37 cellular contexts compared by ENCODE assay signal in the genomic region with DNA sequence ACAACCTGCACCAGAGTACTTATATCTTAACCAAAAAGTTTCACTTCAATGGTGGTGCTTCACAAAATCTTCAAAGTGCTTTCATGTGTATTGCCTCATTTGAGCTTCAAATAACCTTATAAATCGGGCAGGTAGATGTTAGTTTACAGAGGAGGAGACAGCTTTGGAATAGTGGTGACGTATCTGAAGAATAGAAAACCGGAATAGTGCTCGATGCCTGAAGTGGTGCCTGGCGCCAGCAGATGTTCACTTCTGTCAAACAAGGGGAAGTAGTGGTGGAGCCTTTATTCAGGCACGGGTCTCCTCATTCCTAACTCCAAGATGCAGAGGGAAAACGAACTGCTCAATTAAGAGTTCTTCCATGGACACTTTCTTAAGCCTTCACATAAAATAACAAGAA.
"Had no signal": no experiment of that assay in that cellular context is flagged by ENCODE, and none has a peak within 500 bp of the region (broad histone marks: within the 10 kb centered on the region; RNA-seq: fewer than 3 reads in every experiment).

No MANE protein-coding gene starts in this region.

- H3K27ac ChIP-seq: ascending aorta, cardiac muscle cell, VCaP had no signal

- H3K27me3 Mint-ChIP-seq: activated B cell treated with CpG ODN at 0.5 μM for 24 hours; activated CD4-positive, alpha-beta memory T cell treated with anti-CD3 and anti-CD28 coated beads for 36 hours; activated CD4-positive, alpha-beta T cell treated with anti-CD3 and anti-CD28 coated beads, Interleukin-2, amount 10 ng/mL, durations not matched to agents 24 days and 14 days; activated CD8-positive, alpha-beta memory T cell treated with anti-CD3 and anti-CD28 coated beads, Interleukin-2, amount 10 ng/mL, durations not matched to agents 7 days and 5 days; activated CD8-positive, alpha-beta T cell treated with anti-CD3 and anti-CD28 coated beads for 36 hours; activated naive CD4-positive, alpha-beta T cell treated with anti-CD3 and anti-CD28 coated beads, Interleukin-2, amount 10 ng/mL, durations not matched to agents 7 days and 5 days; activated naive CD4-positive, alpha-beta T cell treated with anti-CD3 and anti-CD28 coated beads, Interleukin-2, amount 50 U/mL, for 24 hours; activated naive CD8-positive, alpha-beta T cell; activated naive CD8-positive, alpha-beta T cell treated with anti-CD3 and anti-CD28 coated beads, Interleukin-2, amount 10 ng/mL, durations not matched to agents 7 days and 5 days; activated naive CD8-positive, alpha-beta T cell treated with anti-CD3 and anti-CD28 coated beads, Interleukin-2, amount 50 U/mL, for 24 hours; activated T-cell treated with anti-CD3 and anti-CD28 coated beads, Interleukin-2, amount 50 U/mL, for 24 hours; brain; central memory CD8-positive, alpha-beta T cell had no signal

- ATAC-seq: activated CD8-positive, alpha-beta memory T cell treated with anti-CD3 and anti-CD28 coated beads, Interleukin-2, amount 10 ng/mL, durations not matched to agents 7 days and 5 days; activated CD8-positive, alpha-beta T cell treated with anti-CD3 and anti-CD28 coated beads for 36 hours; activated naive CD8-positive, alpha-beta T cell treated with anti-CD3 and anti-CD28 coated beads, Interleukin-2, amount 50 U/mL, for 24 hours had no signal

- H3K27me3 ChIP-seq: ascending aorta, cardiac muscle cell had no signal

- H3K4me1 Mint-ChIP-seq: activated B cell treated with CpG ODN at 0.5 μM for 24 hours; activated CD4-positive, alpha-beta T cell treated with anti-CD3 and anti-CD28 coated beads, Interleukin-2, amount 10 ng/mL, durations not matched to agents 24 days and 14 days; activated CD8-positive, alpha-beta memory T cell treated with anti-CD3 and anti-CD28 coated beads, Interleukin-2, amount 10 ng/mL, durations not matched to agents 7 days and 5 days; activated naive CD4-positive, alpha-beta T cell treated with anti-CD3 and anti-CD28 coated beads, Interleukin-2, amount 10 ng/mL, durations not matched to agents 7 days and 5 days; activated naive CD4-positive, alpha-beta T cell treated with anti-CD3 and anti-CD28 coated beads, Interleukin-2, amount 50 U/mL, for 24 hours; activated naive CD8-positive, alpha-beta T cell treated with anti-CD3 and anti-CD28 coated beads, Interleukin-2, amount 10 ng/mL, durations not matched to agents 7 days and 5 days; activated naive CD8-positive, alpha-beta T cell treated with anti-CD3 and anti-CD28 coated beads, Interleukin-2, amount 50 U/mL, for 24 hours; brain; central memory CD8-positive, alpha-beta T cell had no signal

- H3K9me3 Mint-ChIP-seq: activated B cell treated with CpG ODN at 0.5 μM for 24 hours; activated CD4-positive, alpha-beta memory T cell treated with anti-CD3 and anti-CD28 coated beads for 36 hours; activated CD4-positive, alpha-beta T cell treated with anti-CD3 and anti-CD28 coated beads, Interleukin-2, amount 10 ng/mL, durations not matched to agents 24 days and 14 days; activated CD8-positive, alpha-beta T cell treated with anti-CD3 and anti-CD28 coated beads for 36 hours; activated naive CD4-positive, alpha-beta T cell treated with anti-CD3 and anti-CD28 coated beads, Interleukin-2, amount 10 ng/mL, durations not matched to agents 7 days and 5 days; activated naive CD4-positive, alpha-beta T cell treated with anti-CD3 and anti-CD28 coated beads, Interleukin-2, amount 50 U/mL, for 24 hours; activated naive CD8-positive, alpha-beta T cell treated with anti-CD3 and anti-CD28 coated beads, Interleukin-2, amount 10 ng/mL, durations not matched to agents 7 days and 5 days; activated naive CD8-positive, alpha-beta T cell treated with anti-CD3 and anti-CD28 coated beads, Interleukin-2, amount 50 U/mL, for 24 hours; activated T-cell treated with anti-CD3 and anti-CD28 coated beads, Interleukin-2, amount 50 U/mL, for 24 hours; activated T-helper 2 cell treated with anti-CD3 and anti-CD28 coated beads, Interferon-gamma antibody, Interleukin-2, Interleukin-4, amounts not matched to agents 10 μg/mL and 5 μg/mL and 100 μg/mL, durations not matched to agents 14 hours and 24 hours and 36 hours; brain; central memory CD8-positive, alpha-beta T cell; T-helper 1 cell treated with Interleukin-12 subunit alpha and Interleukin-12 subunit beta and Interleukin-4 antibody, amounts not matched to agents 30 μg/mL and 1 μg/mL, for 36 hours; T-helper 2 cell treated with Interferon-gamma antibody and Interleukin-4, amounts not matched to agents 5 μg/mL and 100 μg/mL, for 36 hours had no signal

- H3K9me3 ChIP-seq: ascending aorta had no signal

- H3K4me3 ChIP-seq: ascending aorta, cardiac muscle cell had no signal

- H3K4me3 Mint-ChIP-seq: activated B cell treated with CpG ODN at 0.5 μM for 24 hours; activated CD4-positive, alpha-beta memory T cell treated with anti-CD3 and anti-CD28 coated beads for 36 hours; activated CD4-positive, alpha-beta T cell treated with anti-CD3 and anti-CD28 coated beads, Interleukin-2, amount 10 ng/mL, durations not matched to agents 24 days and 14 days; activated CD8-positive, alpha-beta memory T cell treated with anti-CD3 and anti-CD28 coated beads, Interleukin-2, amount 10 ng/mL, durations not matched to agents 7 days and 5 days; activated CD8-positive, alpha-beta T cell treated with anti-CD3 and anti-CD28 coated beads for 36 hours; activated naive CD4-positive, alpha-beta T cell treated with anti-CD3 and anti-CD28 coated beads, Interleukin-2, amount 10 ng/mL, durations not matched to agents 7 days and 5 days; activated naive CD4-positive, alpha-beta T cell treated with anti-CD3 and anti-CD28 coated beads, Interleukin-2, amount 50 U/mL, for 24 hours; activated naive CD8-positive, alpha-beta T cell; activated naive CD8-positive, alpha-beta T cell treated with anti-CD3 and anti-CD28 coated beads, Interleukin-2, amount 10 ng/mL, durations not matched to agents 7 days and 5 days; activated naive CD8-positive, alpha-beta T cell treated with anti-CD3 and anti-CD28 coated beads, Interleukin-2, amount 50 U/mL, for 24 hours; activated T-cell treated with anti-CD3 and anti-CD28 coated beads, Interleukin-2, amount 50 U/mL, for 24 hours; brain; central memory CD8-positive, alpha-beta T cell; T-helper 1 cell treated with Interleukin-12 subunit alpha and Interleukin-12 subunit beta and Interleukin-4 antibody, amounts not matched to agents 30 μg/mL and 1 μg/mL, for 36 hours; T-helper 2 cell treated with Interferon-gamma antibody and Interleukin-4, amounts not matched to agents 5 μg/mL and 100 μg/mL, for 36 hours had no signal

- H3K27ac Mint-ChIP-seq: activated B cell treated with CpG ODN at 0.5 μM for 24 hours; activated CD4-positive, alpha-beta memory T cell treated with anti-CD3 and anti-CD28 coated beads for 36 hours; activated CD4-positive, alpha-beta T cell treated with anti-CD3 and anti-CD28 coated beads, Interleukin-2, amount 10 ng/mL, durations not matched to agents 24 days and 14 days; activated CD8-positive, alpha-beta memory T cell treated with anti-CD3 and anti-CD28 coated beads, Interleukin-2, amount 10 ng/mL, durations not matched to agents 7 days and 5 days; activated CD8-positive, alpha-beta T cell treated with anti-CD3 and anti-CD28 coated beads for 36 hours; activated naive CD4-positive, alpha-beta T cell treated with anti-CD3 and anti-CD28 coated beads, Interleukin-2, amount 10 ng/mL, durations not matched to agents 7 days and 5 days; activated naive CD4-positive, alpha-beta T cell treated with anti-CD3 and anti-CD28 coated beads, Interleukin-2, amount 50 U/mL, for 24 hours; activated naive CD8-positive, alpha-beta T cell; activated naive CD8-positive, alpha-beta T cell treated with anti-CD3 and anti-CD28 coated beads, Interleukin-2, amount 10 ng/mL, durations not matched to agents 7 days and 5 days; activated naive CD8-positive, alpha-beta T cell treated with anti-CD3 and anti-CD28 coated beads, Interleukin-2, amount 50 U/mL, for 24 hours; activated T-cell treated with anti-CD3 and anti-CD28 coated beads, Interleukin-2, amount 50 U/mL, for 24 hours; activated T-helper 2 cell treated with anti-CD3 and anti-CD28 coated beads, Interferon-gamma antibody, Interleukin-2, Interleukin-4, amounts not matched to agents 10 μg/mL and 5 μg/mL and 100 μg/mL, durations not matched to agents 14 hours and 24 hours and 36 hours; brain; T-helper 1 cell treated with Interleukin-12 subunit alpha and Interleukin-12 subunit beta and Interleukin-4 antibody, amounts not matched to agents 30 μg/mL and 1 μg/mL, for 36 hours; T-helper 2 cell treated with Interferon-gamma antibody and Interleukin-4, amounts not matched to agents 5 μg/mL and 100 μg/mL, for 36 hours had no signal

- DNase-seq: activated B cell treated with CpG ODN at 0.5 μM for 24 hours; activated CD4-positive, alpha-beta memory T cell treated with anti-CD3 and anti-CD28 coated beads for 36 hours; activated CD4-positive, alpha-beta T cell treated with anti-CD3 and anti-CD28 coated beads for 4 hours; activated CD4-positive, alpha-beta T cell treated with anti-CD3 and anti-CD28 coated beads, Interleukin-2, amount 10 ng/mL, durations not matched to agents 24 days and 14 days; activated CD4-positive, alpha-beta T cell treated with anti-CD3 and anti-CD28 coated beads, Interleukin-2, amount 50 U/mL, for 1 hour; activated CD4-positive, alpha-beta T cell treated with anti-CD3 and anti-CD28 coated beads, Interleukin-2, amount 50 U/mL, for 4 hours; activated CD4-positive, CD25-positive, alpha-beta regulatory T cell treated with anti-CD3 and anti-CD28 coated beads, Interleukin-2, amount 50 U/mL, for 72 hours; activated CD8-positive, alpha-beta memory T cell treated with anti-CD3 and anti-CD28 coated beads, Interleukin-2, amount 10 ng/mL, durations not matched to agents 7 days and 5 days; activated CD8-positive, alpha-beta memory T cell treated with anti-CD3 and anti-CD28 coated beads, Interleukin-2, amount 50 U/mL, for 48 hours; activated CD8-positive, alpha-beta T cell treated with anti-CD3 and anti-CD28 coated beads for 36 hours; activated effector memory CD4-positive, alpha-beta T cell treated with Interleukin-2 at 50 U/mL for 16 hours; activated gamma-delta T cell; activated naive CD4-positive, alpha-beta T cell treated with anti-CD3 and anti-CD28 coated beads, Interleukin-2, amount 10 ng/mL, durations not matched to agents 7 days and 5 days; activated naive CD4-positive, alpha-beta T cell treated with Interleukin-2 at 50 U/mL for 16 hours; activated naive CD8-positive, alpha-beta T cell treated with anti-CD3 and anti-CD28 coated beads, Interleukin-2, amount 10 ng/mL, durations not matched to agents 7 days and 5 days; activated naive CD8-positive, alpha-beta T cell treated with anti-CD3 and anti-CD28 coated beads, Interleukin-2, amount 50 U/mL, for 24 hours; activated T-cell treated with anti-CD3 and anti-CD28 coated beads, Interleukin-2, amount 50 U/mL, for 24 hours; activated T-cell treated with anti-CD3 and anti-CD28 coated beads, Interleukin-2, amount 50 U/mL, for 48 hours; amygdala; anterior cingulate cortex; caudate nucleus; cerebellar nuclear complex; T-helper 1 cell; T-helper 2 cell; T-helper 9 cell had no signal

- H3K4me1 ChIP-seq: ascending aorta had no signal

- FAIRE-seq: bronchial epithelial cell, TTC549 had no signal
